Comparison of ENCODE assay signal across 1 cellular context in genomic region chr12:57213068-57213715, GRCh38.
TF ChIP-seq lines count a peak whose summit lies in the region.

No MANE protein-coding gene starts in this region.

TF ChIP-seq in HEK293, 187 proteins besides CTCF, POLR2A, EP300 and RAD21 (continued from another document and continues in another):
- TF ChIP-seq ZNF362 (tag by site-specific recombination; IDR thresholded peaks at IDR 0.05) (no peak; the same call in 1 of the 2 replicates), BCL11A (tag by site-specific recombination; IDR thresholded peaks at IDR 0.05; ENCODE audit: low read depth) (no peak), ZFP3 (tag by site-specific recombination; IDR thresholded peaks at IDR 0.05; ENCODE audit: low read depth) (no peak), ZBTB48 (tag by site-specific recombination; IDR thresholded peaks at IDR 0.05) (no peak), ZBTB21 (tag by site-specific recombination; IDR thresholded peaks at IDR 0.05) (no peak), ZNF169 (tag by site-specific recombination; IDR thresholded peaks at IDR 0.05) (no peak), TCF7L2 (IDR thresholded peaks at IDR 0.05; ENCODE audit: borderline replicate concordance, low read depth, low read length) (no peak), ZNF132 (tag by site-specific recombination; IDR thresholded peaks at IDR 0.05; ENCODE audit: borderline replicate concordance) (no peak), GLI4 (tag by site-specific recombination; IDR thresholded peaks at IDR 0.05) (no peak), INSM2 (tag by site-specific recombination; IDR thresholded peaks at IDR 0.05) (no peak), ZNF518A (tag by site-specific recombination; conservative IDR thresholded peaks at IDR 0.05; ENCODE audit: low read depth) (0 out of 2 replicates have a peak, but pooled peaks have one; percentile 25), ZNF23 (tag by site-specific recombination; IDR thresholded peaks at IDR 0.05; ENCODE audit: borderline replicate concordance) (no peak), ZNF292 (tag by site-specific recombination; IDR thresholded peaks at IDR 0.05; ENCODE audit: borderline replicate concordance, low read depth) (no peak), ZEB2 (tag by site-specific recombination; IDR thresholded peaks at IDR 0.05) (0 out of 2 replicates have a peak, but pooled peaks have one; percentile 35), HOXD13 (CRISPR knock-in tag; IDR thresholded peaks at IDR 0.05; ENCODE audit: borderline replicate concordance) (no peak), ZNF274 (IDR thresholded peaks at IDR 0.05; ENCODE audit: low read length) (no peak), ZNF274 (tag by site-specific recombination; IDR thresholded peaks at IDR 0.05; ENCODE audit: borderline replicate concordance) (no peak), ZNF639 (tag by site-specific recombination; IDR thresholded peaks at IDR 0.05) (no peak), ZSCAN5A (tag by site-specific recombination; IDR thresholded peaks at IDR 0.05) (no peak), REPIN1 (tag by site-specific recombination; IDR thresholded peaks at IDR 0.05; ENCODE audit: low read depth) (no peak), KLF8 (tag by site-specific recombination; IDR thresholded peaks at IDR 0.05) (no peak), SP3 (tag by site-specific recombination; IDR thresholded peaks at IDR 0.05) (peak; percentile 28; the same call in 1 of the 2 replicates), ZNF626 (tag by site-specific recombination; IDR thresholded peaks at IDR 0.05) (no peak), ZNF404 (tag by site-specific recombination; IDR thresholded peaks at IDR 0.05) (no peak), HOXA7 (CRISPR knock-in tag; IDR thresholded peaks at IDR 0.05; ENCODE audit: borderline replicate concordance) (no peak), ZBTB20 (tag by site-specific recombination; IDR thresholded peaks at IDR 0.05) (no peak), ZNF175 (tag by site-specific recombination; IDR thresholded peaks at IDR 0.05) (no peak), ZNF248 (tag by site-specific recombination; IDR thresholded peaks at IDR 0.05) (no peak), ZNF341 (tag by site-specific recombination; IDR thresholded peaks at IDR 0.05; ENCODE audit: low read depth) (peak; percentile 63), ZBTB8A (tag by site-specific recombination; IDR thresholded peaks at IDR 0.05) (peak; percentile 85), SETDB1 (IDR thresholded peaks at IDR 0.05; ENCODE audit: insufficient read length, low read length) (no peak), ZNF280C (tag by site-specific recombination; IDR thresholded peaks at IDR 0.05) (no peak), ZNF155 (tag by site-specific recombination; IDR thresholded peaks at IDR 0.05) (no peak), KLF10 (tag by site-specific recombination; IDR thresholded peaks at IDR 0.05) (no peak), GLIS2 (tag by site-specific recombination; IDR thresholded peaks at IDR 0.05) (no peak), KLF1 (tag by site-specific recombination; IDR thresholded peaks at IDR 0.05) (no peak; the same call in 1 of the 2 replicates), BCL6B (tag by site-specific recombination; IDR thresholded peaks at IDR 0.05) (no peak), ZNF768 (tag by site-specific recombination; IDR thresholded peaks at IDR 0.05) (no peak), YY2 (tag by site-specific recombination; IDR thresholded peaks at IDR 0.05) (no peak), ZNF514 (tag by site-specific recombination; IDR thresholded peaks at IDR 0.05) (no peak), ZBTB10 (tag by site-specific recombination; IDR thresholded peaks at IDR 0.05) (no peak), ZNF654 (tag by site-specific recombination; IDR thresholded peaks at IDR 0.05; ENCODE audit: low read depth) (peak; percentile 82), SALL2 (tag by site-specific recombination; IDR thresholded peaks at IDR 0.05; ENCODE audit: borderline replicate concordance) (no peak), ZNF223 (tag by site-specific recombination; IDR thresholded peaks at IDR 0.05) (no peak), ZNF398 (tag by site-specific recombination; IDR thresholded peaks at IDR 0.05) (peak; percentile 4; the same call in 1 of the 2 replicates)
